ENCODE assay signal across 1 cellular context in genomic region chr14:21267431-21267845, GRCh38.
TF ChIP-seq lines count a peak whose summit lies in the region.

No MANE protein-coding gene starts in this region.

TF ChIP-seq in HepG2, 621 proteins besides CTCF, POLR2A, EP300 and RAD21 (continued from another document):
- no peak for TF ChIP-seq ZBTB33 (CRISPR knock-in tag; IDR thresholded peaks at IDR 0.05)
- TF ChIP-seq RNF219 (CRISPR knock-in tag; IDR thresholded peaks at IDR 0.05) = 0 out of 2 replicates have a peak, but pooled peaks have one; percentile 59
- no peak for TF ChIP-seq SPEN (CRISPR knock-in tag; IDR thresholded peaks at IDR 0.05; ENCODE audit: low read depth)
- TF ChIP-seq ZNF496 (CRISPR knock-in tag; IDR thresholded peaks at IDR 0.05; ENCODE audit: insufficient replicate concordance) = no peak
- no peak for TF ChIP-seq MXI1 (IDR thresholded peaks at IDR 0.05; ENCODE audit: borderline replicate concordance, low read depth, low read length)
- no peak for TF ChIP-seq TBP (CRISPR knock-in tag; IDR thresholded peaks at IDR 0.05)
- no peak for TF ChIP-seq XBP1 (CRISPR knock-in tag; IDR thresholded peaks at IDR 0.05)
- TF ChIP-seq ZNF451 (CRISPR knock-in tag; IDR thresholded peaks at IDR 0.05) = no peak
- TF ChIP-seq AGO2 (optimal IDR thresholded peaks at IDR 0.05; ENCODE audit: low read depth, low read length) = peak; percentile 19
- no peak for TF ChIP-seq PCBP2 (optimal IDR thresholded peaks at IDR 0.05; ENCODE audit: low read depth, low read length, poor library complexity, severe bottlenecking)
- TF ChIP-seq ZFP90 (CRISPR knock-in tag; IDR thresholded peaks at IDR 0.05; ENCODE audit: borderline replicate concordance) = no peak
- no peak for TF ChIP-seq ZNF574 (CRISPR knock-in tag; IDR thresholded peaks at IDR 0.05)
- no peak for TF ChIP-seq REST (IDR thresholded peaks at IDR 0.05; ENCODE audit: borderline replicate concordance in 1 of 2, low read depth in 1 of 2, low read length in 2 of 2)
- TF ChIP-seq ZNF607 (CRISPR knock-in tag; IDR thresholded peaks at IDR 0.05; ENCODE audit: borderline replicate concordance) = no peak
- TF ChIP-seq ZNF235 (CRISPR knock-in tag; IDR thresholded peaks at IDR 0.05; ENCODE audit: borderline replicate concordance) = no peak
- peak; percentile 47; the same call in 1 of the 2 replicates for TF ChIP-seq SAP130 (CRISPR knock-in tag; IDR thresholded peaks at IDR 0.05; ENCODE audit: low read depth)
- no peak for TF ChIP-seq ZGPAT (CRISPR knock-in tag; IDR thresholded peaks at IDR 0.05)
- TF ChIP-seq EED (CRISPR knock-in tag; IDR thresholded peaks at IDR 0.05) = no peak
- TF ChIP-seq JUND (CRISPR knock-in tag; IDR thresholded peaks at IDR 0.05) = no peak
- TF ChIP-seq JUN (CRISPR knock-in tag; IDR thresholded peaks at IDR 0.05) = no peak
- no peak for TF ChIP-seq GMEB1 (CRISPR knock-in tag; IDR thresholded peaks at IDR 0.05; ENCODE audit: borderline replicate concordance)
- TF ChIP-seq ZNF275 (CRISPR knock-in tag; IDR thresholded peaks at IDR 0.05; ENCODE audit: borderline replicate concordance) = no peak
- peak; percentile 54; the same call in 1 of the 2 replicates for TF ChIP-seq KAT7 (CRISPR knock-in tag; IDR thresholded peaks at IDR 0.05; ENCODE audit: borderline replicate concordance)
- no peak for TF ChIP-seq ZNF720 (CRISPR knock-in tag; IDR thresholded peaks at IDR 0.05)
- no peak for TF ChIP-seq FOXO1 (CRISPR knock-in tag; IDR thresholded peaks at IDR 0.05)
- TF ChIP-seq TERF1 (CRISPR knock-in tag; IDR thresholded peaks at IDR 0.05) = no peak
- no peak for TF ChIP-seq SP4 (CRISPR knock-in tag; IDR thresholded peaks at IDR 0.05)
- TF ChIP-seq ZMYM4 (CRISPR knock-in tag; IDR thresholded peaks at IDR 0.05) = no peak
- no peak for TF ChIP-seq ZBTB34 (CRISPR knock-in tag; IDR thresholded peaks at IDR 0.05)
- no peak for TF ChIP-seq ZBTB1 (CRISPR knock-in tag; IDR thresholded peaks at IDR 0.05; ENCODE audit: borderline replicate concordance)
- no peak for TF ChIP-seq SNAPC5 (CRISPR knock-in tag; IDR thresholded peaks at IDR 0.05; ENCODE audit: borderline replicate concordance)
- TF ChIP-seq ZBTB2 (CRISPR knock-in tag; IDR thresholded peaks at IDR 0.05; ENCODE audit: low read depth) = no peak
- 0 out of 2 replicates have a peak, but pooled peaks have one; percentile 18 for TF ChIP-seq NAIF1 (CRISPR knock-in tag; IDR thresholded peaks at IDR 0.05; ENCODE audit: borderline replicate concordance)
- no peak for TF ChIP-seq STAT6 (CRISPR knock-in tag; IDR thresholded peaks at IDR 0.05; ENCODE audit: borderline replicate concordance)
